ENCODE assay signal across 1 cellular context in the genomic region with DNA sequence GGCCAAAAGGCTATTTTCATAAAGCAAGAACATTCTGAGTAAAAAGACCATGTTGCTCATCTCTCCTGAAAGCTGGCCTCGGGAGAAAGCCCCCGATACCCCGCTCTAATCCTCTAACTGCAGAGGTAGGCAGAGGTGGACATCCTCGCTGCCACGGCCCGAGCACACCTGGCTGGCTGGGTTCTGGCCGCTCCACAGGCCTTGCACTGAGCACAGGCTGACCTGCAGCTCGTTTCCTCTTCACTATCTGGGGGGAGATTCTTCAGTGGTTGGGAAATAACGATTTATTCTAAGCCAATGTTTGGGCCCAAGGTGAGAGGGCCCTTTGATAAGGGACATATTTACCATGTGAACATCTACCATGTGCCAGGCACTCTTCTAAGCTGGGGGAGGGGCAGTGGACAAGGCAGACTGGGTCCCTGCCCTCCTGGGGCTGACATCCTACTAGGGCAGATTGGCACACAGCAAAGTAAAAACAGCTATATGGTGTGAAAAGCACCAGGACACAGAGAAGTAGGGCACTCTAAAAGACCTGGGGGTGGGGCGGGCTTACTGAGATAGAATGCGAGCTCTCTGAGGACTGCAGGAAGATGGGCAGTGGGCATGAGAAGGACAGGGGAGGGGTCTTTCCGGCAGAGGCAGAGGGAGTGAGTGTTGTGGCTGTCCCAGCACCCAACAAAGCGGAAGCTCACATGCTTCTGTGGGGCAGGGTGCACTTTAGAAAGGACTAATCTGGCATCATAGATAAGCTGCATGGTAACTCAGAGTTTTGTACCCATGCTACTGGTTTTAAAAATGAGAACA.
TF ChIP-seq lines count a peak whose summit lies in the region.

No MANE protein-coding gene starts in this region.

TF ChIP-seq in WTC11, 78 proteins besides CTCF, POLR2A, EP300 and RAD21 (continued from another document):
- TF ChIP-seq, protein P1, sequence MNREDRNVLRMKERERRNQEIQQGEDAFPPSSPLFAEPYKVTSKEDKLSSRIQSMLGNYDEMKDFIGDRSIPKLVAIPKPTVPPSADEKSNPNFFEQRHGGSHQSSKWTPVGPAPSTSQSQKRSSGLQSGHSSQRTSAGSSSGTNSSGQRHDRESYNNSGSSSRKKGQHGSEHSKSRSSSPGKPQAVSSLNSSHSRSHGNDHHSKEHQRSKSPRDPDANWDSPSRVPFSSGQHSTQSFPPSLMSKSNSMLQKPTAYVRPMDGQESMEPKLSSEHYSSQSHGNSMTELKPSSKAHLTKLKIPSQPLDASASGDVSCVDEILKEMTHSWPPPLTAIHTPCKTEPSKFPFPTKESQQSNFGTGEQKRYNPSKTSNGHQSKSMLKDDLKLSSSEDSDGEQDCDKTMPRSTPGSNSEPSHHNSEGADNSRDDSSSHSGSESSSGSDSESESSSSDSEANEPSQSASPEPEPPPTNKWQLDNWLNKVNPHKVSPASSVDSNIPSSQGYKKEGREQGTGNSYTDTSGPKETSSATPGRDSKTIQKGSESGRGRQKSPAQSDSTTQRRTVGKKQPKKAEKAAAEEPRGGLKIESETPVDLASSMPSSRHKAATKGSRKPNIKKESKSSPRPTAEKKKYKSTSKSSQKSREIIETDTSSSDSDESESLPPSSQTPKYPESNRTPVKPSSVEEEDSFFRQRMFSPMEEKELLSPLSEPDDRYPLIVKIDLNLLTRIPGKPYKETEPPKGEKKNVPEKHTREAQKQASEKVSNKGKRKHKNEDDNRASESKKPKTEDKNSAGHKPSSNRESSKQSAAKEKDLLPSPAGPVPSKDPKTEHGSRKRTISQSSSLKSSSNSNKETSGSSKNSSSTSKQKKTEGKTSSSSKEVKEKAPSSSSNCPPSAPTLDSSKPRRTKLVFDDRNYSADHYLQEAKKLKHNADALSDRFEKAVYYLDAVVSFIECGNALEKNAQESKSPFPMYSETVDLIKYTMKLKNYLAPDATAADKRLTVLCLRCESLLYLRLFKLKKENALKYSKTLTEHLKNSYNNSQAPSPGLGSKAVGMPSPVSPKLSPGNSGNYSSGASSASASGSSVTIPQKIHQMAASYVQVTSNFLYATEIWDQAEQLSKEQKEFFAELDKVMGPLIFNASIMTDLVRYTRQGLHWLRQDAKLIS (CRISPR knock-in tag; IDR thresholded peaks at IDR 0.05; ENCODE audit: borderline replicate concordance): no peak
- TF ChIP-seq ATF1 (CRISPR knock-in tag; IDR thresholded peaks at IDR 0.05) (no peak), ZBTB21 (CRISPR knock-in tag; IDR thresholded peaks at IDR 0.05; ENCODE audit: borderline replicate concordance) (no peak), GRHL2 (CRISPR knock-in tag; IDR thresholded peaks at IDR 0.05; ENCODE audit: insufficient replicate concordance, severe bottlenecking) (no peak)
- TF ChIP-seq, protein P2, sequence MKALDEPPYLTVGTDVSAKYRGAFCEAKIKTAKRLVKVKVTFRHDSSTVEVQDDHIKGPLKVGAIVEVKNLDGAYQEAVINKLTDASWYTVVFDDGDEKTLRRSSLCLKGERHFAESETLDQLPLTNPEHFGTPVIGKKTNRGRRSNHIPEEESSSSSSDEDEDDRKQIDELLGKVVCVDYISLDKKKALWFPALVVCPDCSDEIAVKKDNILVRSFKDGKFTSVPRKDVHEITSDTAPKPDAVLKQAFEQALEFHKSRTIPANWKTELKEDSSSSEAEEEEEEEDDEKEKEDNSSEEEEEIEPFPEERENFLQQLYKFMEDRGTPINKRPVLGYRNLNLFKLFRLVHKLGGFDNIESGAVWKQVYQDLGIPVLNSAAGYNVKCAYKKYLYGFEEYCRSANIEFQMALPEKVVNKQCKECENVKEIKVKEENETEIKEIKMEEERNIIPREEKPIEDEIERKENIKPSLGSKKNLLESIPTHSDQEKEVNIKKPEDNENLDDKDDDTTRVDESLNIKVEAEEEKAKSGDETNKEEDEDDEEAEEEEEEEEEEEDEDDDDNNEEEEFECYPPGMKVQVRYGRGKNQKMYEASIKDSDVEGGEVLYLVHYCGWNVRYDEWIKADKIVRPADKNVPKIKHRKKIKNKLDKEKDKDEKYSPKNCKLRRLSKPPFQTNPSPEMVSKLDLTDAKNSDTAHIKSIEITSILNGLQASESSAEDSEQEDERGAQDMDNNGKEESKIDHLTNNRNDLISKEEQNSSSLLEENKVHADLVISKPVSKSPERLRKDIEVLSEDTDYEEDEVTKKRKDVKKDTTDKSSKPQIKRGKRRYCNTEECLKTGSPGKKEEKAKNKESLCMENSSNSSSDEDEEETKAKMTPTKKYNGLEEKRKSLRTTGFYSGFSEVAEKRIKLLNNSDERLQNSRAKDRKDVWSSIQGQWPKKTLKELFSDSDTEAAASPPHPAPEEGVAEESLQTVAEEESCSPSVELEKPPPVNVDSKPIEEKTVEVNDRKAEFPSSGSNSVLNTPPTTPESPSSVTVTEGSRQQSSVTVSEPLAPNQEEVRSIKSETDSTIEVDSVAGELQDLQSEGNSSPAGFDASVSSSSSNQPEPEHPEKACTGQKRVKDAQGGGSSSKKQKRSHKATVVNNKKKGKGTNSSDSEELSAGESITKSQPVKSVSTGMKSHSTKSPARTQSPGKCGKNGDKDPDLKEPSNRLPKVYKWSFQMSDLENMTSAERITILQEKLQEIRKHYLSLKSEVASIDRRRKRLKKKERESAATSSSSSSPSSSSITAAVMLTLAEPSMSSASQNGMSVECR (CRISPR knock-in tag; IDR thresholded peaks at IDR 0.05; ENCODE audit: borderline replicate concordance): no peak
- TF ChIP-seq, protein P3, sequence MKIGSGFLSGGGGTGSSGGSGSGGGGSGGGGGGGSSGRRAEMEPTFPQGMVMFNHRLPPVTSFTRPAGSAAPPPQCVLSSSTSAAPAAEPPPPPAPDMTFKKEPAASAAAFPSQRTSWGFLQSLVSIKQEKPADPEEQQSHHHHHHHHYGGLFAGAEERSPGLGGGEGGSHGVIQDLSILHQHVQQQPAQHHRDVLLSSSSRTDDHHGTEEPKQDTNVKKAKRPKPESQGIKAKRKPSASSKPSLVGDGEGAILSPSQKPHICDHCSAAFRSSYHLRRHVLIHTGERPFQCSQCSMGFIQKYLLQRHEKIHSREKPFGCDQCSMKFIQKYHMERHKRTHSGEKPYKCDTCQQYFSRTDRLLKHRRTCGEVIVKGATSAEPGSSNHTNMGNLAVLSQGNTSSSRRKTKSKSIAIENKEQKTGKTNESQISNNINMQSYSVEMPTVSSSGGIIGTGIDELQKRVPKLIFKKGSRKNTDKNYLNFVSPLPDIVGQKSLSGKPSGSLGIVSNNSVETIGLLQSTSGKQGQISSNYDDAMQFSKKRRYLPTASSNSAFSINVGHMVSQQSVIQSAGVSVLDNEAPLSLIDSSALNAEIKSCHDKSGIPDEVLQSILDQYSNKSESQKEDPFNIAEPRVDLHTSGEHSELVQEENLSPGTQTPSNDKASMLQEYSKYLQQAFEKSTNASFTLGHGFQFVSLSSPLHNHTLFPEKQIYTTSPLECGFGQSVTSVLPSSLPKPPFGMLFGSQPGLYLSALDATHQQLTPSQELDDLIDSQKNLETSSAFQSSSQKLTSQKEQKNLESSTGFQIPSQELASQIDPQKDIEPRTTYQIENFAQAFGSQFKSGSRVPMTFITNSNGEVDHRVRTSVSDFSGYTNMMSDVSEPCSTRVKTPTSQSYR (CRISPR knock-in tag; IDR thresholded peaks at IDR 0.05): no peak
TF ChIP-seq in WTC11: peak in this region for 0.
